In the genomic region with DNA sequence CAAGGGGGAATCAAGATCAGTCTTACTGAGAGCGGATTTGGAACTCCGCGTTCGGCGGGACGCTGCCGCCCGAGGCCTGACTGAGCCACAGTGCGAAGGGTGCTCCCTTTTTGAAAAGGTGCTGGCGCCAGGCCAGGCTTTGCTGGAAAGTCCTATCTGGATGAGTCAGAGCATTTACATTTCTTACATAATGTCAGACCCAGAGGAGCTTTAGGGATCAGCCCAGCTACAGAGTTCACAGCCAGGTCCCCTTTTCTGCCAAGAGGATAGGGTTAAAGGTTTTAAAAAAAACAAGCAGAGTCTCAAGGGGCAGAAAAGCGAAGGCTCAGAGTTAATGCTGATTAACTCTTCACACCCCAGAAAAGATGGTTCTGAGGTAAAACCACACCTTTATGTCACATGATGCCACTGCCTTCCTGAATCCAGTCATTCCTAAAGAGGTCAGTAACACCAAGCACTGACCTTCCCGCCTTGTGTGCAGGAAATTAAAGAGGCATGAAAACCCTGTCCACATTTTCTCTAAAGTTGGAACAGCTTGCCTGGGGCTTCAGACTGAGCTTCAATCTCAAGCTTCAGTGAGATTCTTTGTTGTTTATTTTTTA, we compare ENCODE assay signal across 1 cellular context.
TF ChIP-seq lines count a peak whose summit lies in the region.

No MANE protein-coding gene starts in this region.

TF ChIP-seq in HepG2, 621 proteins besides CTCF, POLR2A, EP300 and RAD21 (continued from another document and continues in another):
- TF ChIP-seq, protein P1, sequence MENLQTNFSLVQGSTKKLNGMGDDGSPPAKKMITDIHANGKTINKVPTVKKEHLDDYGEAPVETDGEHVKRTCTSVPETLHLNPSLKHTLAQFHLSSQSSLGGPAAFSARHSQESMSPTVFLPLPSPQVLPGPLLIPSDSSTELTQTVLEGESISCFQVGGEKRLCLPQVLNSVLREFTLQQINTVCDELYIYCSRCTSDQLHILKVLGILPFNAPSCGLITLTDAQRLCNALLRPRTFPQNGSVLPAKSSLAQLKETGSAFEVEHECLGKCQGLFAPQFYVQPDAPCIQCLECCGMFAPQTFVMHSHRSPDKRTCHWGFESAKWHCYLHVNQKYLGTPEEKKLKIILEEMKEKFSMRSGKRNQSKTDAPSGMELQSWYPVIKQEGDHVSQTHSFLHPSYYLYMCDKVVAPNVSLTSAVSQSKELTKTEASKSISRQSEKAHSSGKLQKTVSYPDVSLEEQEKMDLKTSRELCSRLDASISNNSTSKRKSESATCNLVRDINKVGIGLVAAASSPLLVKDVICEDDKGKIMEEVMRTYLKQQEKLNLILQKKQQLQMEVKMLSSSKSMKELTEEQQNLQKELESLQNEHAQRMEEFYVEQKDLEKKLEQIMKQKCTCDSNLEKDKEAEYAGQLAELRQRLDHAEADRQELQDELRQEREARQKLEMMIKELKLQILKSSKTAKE (CRISPR knock-in tag; IDR thresholded peaks at IDR 0.05; ENCODE audit: borderline replicate concordance), result peak; percentile 78; the same call in 1 of the 2 replicates
- peak; percentile 25; the same call in 1 of the 2 replicates for TF ChIP-seq ZNF232 (CRISPR knock-in tag; IDR thresholded peaks at IDR 0.05; ENCODE audit: borderline replicate concordance)
- no peak for TF ChIP-seq ZNF296 (CRISPR knock-in tag; conservative IDR thresholded peaks at IDR 0.05)
- no peak for TF ChIP-seq PLRG1 (conservative IDR thresholded peaks at IDR 0.05)
- no peak for TF ChIP-seq ZBTB21 (CRISPR knock-in tag; IDR thresholded peaks at IDR 0.05)
- no peak for TF ChIP-seq SMAD1 (CRISPR knock-in tag; IDR thresholded peaks at IDR 0.05; ENCODE audit: borderline replicate concordance, low read depth)
- TF ChIP-seq PAF1 (CRISPR knock-in tag; IDR thresholded peaks at IDR 0.05), result no peak
- no peak for TF ChIP-seq ZNF260 (CRISPR knock-in tag; IDR thresholded peaks at IDR 0.05; ENCODE audit: borderline replicate concordance, low read depth)
- TF ChIP-seq HNRNPL (IDR thresholded peaks at IDR 0.05; ENCODE audit: low read depth, low read length), result no peak
- 0 out of 2 replicates have a peak, but pooled peaks have one; percentile 32 for TF ChIP-seq HOXD1 (CRISPR knock-in tag; IDR thresholded peaks at IDR 0.05)
- TF ChIP-seq, protein P2, sequence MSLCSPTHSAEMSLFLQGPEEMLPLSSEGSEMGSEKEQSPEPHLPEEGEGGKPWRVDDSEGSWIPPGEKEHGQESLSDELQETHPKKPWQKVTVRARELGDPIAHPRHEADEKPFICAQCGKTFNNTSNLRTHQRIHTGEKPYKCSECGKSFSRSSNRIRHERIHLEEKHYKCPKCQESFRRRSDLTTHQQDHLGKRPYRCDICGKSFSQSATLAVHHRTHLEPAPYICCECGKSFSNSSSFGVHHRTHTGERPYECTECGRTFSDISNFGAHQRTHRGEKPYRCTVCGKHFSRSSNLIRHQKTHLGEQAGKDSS (CRISPR knock-in tag; IDR thresholded peaks at IDR 0.05; ENCODE audit: borderline replicate concordance, low read depth), result no peak
- no peak for TF ChIP-seq PCBP2 (optimal IDR thresholded peaks at IDR 0.05; ENCODE audit: low read depth, low read length, poor library complexity, severe bottlenecking)
- no peak for TF ChIP-seq MYNN (CRISPR knock-in tag; IDR thresholded peaks at IDR 0.05; ENCODE audit: low read depth)
- TF ChIP-seq ZKSCAN5 (CRISPR knock-in tag; IDR thresholded peaks at IDR 0.05), result no peak
- TF ChIP-seq, protein P3, sequence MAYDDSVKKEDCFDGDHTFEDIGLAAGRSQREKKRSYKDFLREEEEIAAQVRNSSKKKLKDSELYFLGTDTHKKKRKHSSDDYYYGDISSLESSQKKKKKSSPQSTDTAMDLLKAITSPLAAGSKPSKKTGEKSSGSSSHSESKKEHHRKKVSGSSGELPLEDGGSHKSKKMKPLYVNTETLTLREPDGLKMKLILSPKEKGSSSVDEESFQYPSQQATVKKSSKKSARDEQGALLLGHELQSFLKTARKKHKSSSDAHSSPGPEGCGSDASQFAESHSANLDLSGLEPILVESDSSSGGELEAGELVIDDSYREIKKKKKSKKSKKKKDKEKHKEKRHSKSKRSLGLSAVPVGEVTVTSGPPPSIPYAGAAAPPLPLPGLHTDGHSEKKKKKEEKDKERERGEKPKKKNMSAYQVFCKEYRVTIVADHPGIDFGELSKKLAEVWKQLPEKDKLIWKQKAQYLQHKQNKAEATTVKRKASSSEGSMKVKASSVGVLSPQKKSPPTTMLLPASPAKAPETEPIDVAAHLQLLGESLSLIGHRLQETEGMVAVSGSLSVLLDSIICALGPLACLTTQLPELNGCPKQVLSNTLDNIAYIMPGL (CRISPR knock-in tag; IDR thresholded peaks at IDR 0.05; ENCODE audit: borderline replicate concordance in 1 of 2, low read depth in 1 of 2), result 0 out of 4 replicates have a peak, but pooled peaks of 1 of the 2 experiments have one; percentile 29
- no peak for TF ChIP-seq HDAC1 (CRISPR knock-in tag; IDR thresholded peaks at IDR 0.05)
- no peak for TF ChIP-seq ZC3H4 (CRISPR knock-in tag; IDR thresholded peaks at IDR 0.05; ENCODE audit: borderline replicate concordance)
- no peak for TF ChIP-seq HNRNPLL (IDR thresholded peaks at IDR 0.05; ENCODE audit: low read depth, low read length, poor library complexity, severe bottlenecking)
- TF ChIP-seq SP4 (CRISPR knock-in tag; IDR thresholded peaks at IDR 0.05), result no peak
- TF ChIP-seq ZNF792 (CRISPR knock-in tag; IDR thresholded peaks at IDR 0.05), result no peak
- TF ChIP-seq GPN1 (CRISPR knock-in tag; IDR thresholded peaks at IDR 0.05; ENCODE audit: borderline replicate concordance), result no peak
- TF ChIP-seq, protein P4, sequence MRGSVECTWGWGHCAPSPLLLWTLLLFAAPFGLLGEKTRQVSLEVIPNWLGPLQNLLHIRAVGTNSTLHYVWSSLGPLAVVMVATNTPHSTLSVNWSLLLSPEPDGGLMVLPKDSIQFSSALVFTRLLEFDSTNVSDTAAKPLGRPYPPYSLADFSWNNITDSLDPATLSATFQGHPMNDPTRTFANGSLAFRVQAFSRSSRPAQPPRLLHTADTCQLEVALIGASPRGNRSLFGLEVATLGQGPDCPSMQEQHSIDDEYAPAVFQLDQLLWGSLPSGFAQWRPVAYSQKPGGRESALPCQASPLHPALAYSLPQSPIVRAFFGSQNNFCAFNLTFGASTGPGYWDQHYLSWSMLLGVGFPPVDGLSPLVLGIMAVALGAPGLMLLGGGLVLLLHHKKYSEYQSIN (CRISPR knock-in tag; IDR thresholded peaks at IDR 0.05; ENCODE audit: borderline replicate concordance), result no peak
- TF ChIP-seq FOXO1 (CRISPR knock-in tag; IDR thresholded peaks at IDR 0.05), result peak; percentile 31; the same call in 1 of the 2 replicates
- no peak for TF ChIP-seq ZNF160 (CRISPR knock-in tag; IDR thresholded peaks at IDR 0.05)
- TF ChIP-seq ZNF136 (CRISPR knock-in tag; IDR thresholded peaks at IDR 0.05; ENCODE audit: low read depth), result no peak
- TF ChIP-seq SNAPC2 (CRISPR knock-in tag; IDR thresholded peaks at IDR 0.05), result no peak
- no peak for TF ChIP-seq MTF1 (CRISPR knock-in tag; IDR thresholded peaks at IDR 0.05)
- TF ChIP-seq ZNF274 (CRISPR knock-in tag; IDR thresholded peaks at IDR 0.05), result no peak
- TF ChIP-seq CEBPG (CRISPR knock-in tag; IDR thresholded peaks at IDR 0.05), result peak; percentile 19; the same call in 1 of the 2 replicates
- 0 out of 2 replicates have a peak, but pooled peaks have one; percentile 22 for TF ChIP-seq NFYB (CRISPR knock-in tag; IDR thresholded peaks at IDR 0.05)
- TF ChIP-seq, protein P5, sequence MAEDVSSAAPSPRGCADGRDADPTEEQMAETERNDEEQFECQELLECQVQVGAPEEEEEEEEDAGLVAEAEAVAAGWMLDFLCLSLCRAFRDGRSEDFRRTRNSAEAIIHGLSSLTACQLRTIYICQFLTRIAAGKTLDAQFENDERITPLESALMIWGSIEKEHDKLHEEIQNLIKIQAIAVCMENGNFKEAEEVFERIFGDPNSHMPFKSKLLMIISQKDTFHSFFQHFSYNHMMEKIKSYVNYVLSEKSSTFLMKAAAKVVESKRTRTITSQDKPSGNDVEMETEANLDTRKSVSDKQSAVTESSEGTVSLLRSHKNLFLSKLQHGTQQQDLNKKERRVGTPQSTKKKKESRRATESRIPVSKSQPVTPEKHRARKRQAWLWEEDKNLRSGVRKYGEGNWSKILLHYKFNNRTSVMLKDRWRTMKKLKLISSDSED (CRISPR knock-in tag; IDR thresholded peaks at IDR 0.05), result no peak
- TF ChIP-seq, protein P6, sequence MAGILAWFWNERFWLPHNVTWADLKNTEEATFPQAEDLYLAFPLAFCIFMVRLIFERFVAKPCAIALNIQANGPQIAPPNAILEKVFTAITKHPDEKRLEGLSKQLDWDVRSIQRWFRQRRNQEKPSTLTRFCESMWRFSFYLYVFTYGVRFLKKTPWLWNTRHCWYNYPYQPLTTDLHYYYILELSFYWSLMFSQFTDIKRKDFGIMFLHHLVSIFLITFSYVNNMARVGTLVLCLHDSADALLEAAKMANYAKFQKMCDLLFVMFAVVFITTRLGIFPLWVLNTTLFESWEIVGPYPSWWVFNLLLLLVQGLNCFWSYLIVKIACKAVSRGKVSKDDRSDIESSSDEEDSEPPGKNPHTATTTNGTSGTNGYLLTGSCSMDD (CRISPR knock-in tag; IDR thresholded peaks at IDR 0.05), result no peak
- TF ChIP-seq TRIM24 (CRISPR knock-in tag; IDR thresholded peaks at IDR 0.05), result no peak
- TF ChIP-seq RELA (CRISPR knock-in tag; IDR thresholded peaks at IDR 0.05), result no peak
- peak; percentile 67; the same call in 1 of the 2 replicates for TF ChIP-seq JUNB (CRISPR knock-in tag; IDR thresholded peaks at IDR 0.05; ENCODE audit: borderline replicate concordance)
- TF ChIP-seq SALL1 (CRISPR knock-in tag; IDR thresholded peaks at IDR 0.05), result peak; percentile 62
- no peak for TF ChIP-seq WIZ (CRISPR knock-in tag; IDR thresholded peaks at IDR 0.05)
- TF ChIP-seq, protein P7, sequence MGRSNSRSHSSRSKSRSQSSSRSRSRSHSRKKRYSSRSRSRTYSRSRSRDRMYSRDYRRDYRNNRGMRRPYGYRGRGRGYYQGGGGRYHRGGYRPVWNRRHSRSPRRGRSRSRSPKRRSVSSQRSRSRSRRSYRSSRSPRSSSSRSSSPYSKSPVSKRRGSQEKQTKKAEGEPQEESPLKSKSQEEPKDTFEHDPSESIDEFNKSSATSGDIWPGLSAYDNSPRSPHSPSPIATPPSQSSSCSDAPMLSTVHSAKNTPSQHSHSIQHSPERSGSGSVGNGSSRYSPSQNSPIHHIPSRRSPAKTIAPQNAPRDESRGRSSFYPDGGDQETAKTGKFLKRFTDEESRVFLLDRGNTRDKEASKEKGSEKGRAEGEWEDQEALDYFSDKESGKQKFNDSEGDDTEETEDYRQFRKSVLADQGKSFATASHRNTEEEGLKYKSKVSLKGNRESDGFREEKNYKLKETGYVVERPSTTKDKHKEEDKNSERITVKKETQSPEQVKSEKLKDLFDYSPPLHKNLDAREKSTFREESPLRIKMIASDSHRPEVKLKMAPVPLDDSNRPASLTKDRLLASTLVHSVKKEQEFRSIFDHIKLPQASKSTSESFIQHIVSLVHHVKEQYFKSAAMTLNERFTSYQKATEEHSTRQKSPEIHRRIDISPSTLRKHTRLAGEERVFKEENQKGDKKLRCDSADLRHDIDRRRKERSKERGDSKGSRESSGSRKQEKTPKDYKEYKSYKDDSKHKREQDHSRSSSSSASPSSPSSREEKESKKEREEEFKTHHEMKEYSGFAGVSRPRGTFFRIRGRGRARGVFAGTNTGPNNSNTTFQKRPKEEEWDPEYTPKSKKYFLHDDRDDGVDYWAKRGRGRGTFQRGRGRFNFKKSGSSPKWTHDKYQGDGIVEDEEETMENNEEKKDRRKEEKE (IDR thresholded peaks at IDR 0.05), result no peak
- TF ChIP-seq, protein P8, sequence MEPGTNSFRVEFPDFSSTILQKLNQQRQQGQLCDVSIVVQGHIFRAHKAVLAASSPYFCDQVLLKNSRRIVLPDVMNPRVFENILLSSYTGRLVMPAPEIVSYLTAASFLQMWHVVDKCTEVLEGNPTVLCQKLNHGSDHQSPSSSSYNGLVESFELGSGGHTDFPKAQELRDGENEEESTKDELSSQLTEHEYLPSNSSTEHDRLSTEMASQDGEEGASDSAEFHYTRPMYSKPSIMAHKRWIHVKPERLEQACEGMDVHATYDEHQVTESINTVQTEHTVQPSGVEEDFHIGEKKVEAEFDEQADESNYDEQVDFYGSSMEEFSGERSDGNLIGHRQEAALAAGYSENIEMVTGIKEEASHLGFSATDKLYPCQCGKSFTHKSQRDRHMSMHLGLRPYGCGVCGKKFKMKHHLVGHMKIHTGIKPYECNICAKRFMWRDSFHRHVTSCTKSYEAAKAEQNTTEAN (CRISPR knock-in tag; conservative IDR thresholded peaks at IDR 0.05), result no peak
- TF ChIP-seq RFXANK (CRISPR knock-in tag; IDR thresholded peaks at IDR 0.05), result no peak
- TF ChIP-seq ZNF547 (CRISPR knock-in tag; IDR thresholded peaks at IDR 0.05), result no peak
- TF ChIP-seq, protein P9, sequence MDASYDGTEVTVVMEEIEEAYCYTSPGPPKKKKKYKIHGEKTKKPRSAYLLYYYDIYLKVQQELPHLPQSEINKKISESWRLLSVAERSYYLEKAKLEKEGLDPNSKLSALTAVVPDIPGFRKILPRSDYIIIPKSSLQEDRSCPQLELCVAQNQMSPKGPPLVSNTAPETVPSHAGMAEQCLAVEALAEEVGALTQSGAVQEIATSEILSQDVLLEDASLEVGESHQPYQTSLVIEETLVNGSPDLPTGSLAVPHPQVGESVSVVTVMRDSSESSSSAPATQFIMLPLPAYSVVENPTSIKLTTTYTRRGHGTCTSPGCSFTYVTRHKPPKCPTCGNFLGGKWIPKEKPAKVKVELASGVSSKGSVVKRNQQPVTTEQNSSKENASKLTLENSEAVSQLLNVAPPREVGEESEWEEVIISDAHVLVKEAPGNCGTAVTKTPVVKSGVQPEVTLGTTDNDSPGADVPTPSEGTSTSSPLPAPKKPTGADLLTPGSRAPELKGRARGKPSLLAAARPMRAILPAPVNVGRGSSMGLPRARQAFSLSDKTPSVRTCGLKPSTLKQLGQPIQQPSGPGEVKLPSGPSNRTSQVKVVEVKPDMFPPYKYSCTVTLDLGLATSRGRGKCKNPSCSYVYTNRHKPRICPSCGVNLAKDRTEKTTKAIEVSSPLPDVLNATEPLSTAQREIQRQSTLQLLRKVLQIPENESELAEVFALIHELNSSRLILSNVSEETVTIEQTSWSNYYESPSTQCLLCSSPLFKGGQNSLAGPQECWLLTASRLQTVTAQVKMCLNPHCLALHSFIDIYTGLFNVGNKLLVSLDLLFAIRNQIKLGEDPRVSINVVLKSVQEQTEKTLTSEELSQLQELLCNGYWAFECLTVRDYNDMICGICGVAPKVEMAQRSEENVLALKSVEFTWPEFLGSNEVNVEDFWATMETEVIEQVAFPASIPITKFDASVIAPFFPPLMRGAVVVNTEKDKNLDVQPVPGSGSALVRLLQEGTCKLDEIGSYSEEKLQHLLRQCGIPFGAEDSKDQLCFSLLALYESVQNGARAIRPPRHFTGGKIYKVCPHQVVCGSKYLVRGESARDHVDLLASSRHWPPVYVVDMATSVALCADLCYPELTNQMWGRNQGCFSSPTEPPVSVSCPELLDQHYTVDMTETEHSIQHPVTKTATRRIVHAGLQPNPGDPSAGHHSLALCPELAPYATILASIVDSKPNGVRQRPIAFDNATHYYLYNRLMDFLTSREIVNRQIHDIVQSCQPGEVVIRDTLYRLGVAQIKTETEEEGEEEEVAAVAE (CRISPR knock-in tag; IDR thresholded peaks at IDR 0.05; ENCODE audit: borderline replicate concordance), result no peak
- no peak for TF ChIP-seq NR1H2 (CRISPR knock-in tag; IDR thresholded peaks at IDR 0.05; ENCODE audit: borderline replicate concordance, low read depth)
- no peak for TF ChIP-seq POLR2AphosphoS2 (IDR thresholded peaks at IDR 0.05; ENCODE audit: low read depth, low read length)
